2 cellular contexts compared by ENCODE assay signal in the genomic region with DNA sequence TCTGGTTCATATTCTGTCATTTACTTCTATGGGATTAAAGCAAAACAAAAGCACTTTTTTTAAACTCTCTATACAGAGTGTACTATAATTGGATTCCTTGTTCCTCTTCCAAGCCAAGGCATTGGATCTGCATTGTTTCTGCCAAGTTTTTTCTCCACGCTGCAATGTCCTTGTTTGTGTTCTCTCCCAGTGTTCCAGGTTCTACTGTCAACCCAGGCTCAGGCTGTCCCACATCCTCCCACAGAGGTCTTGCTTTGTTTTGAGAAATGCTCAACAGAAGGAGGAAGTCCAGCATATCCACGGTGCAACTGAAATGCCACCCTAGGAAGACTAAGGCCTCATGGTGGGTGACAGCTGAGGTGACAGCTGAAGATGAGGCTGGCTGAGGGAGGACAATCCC.
TF ChIP-seq lines count a peak whose summit lies in the region.

No MANE protein-coding gene starts in this region.

TF ChIP-seq in liver, 16 proteins besides CTCF, POLR2A, EP300 and RAD21 (continued from another document):
- TF ChIP-seq YY1 (IDR thresholded peaks at IDR 0.05) = peak; percentile 43
- TF ChIP-seq HNF4A (conservative IDR thresholded peaks at IDR 0.05) = peak; percentile 52 to 58

TF ChIP-seq in HepG2, 621 proteins besides CTCF, POLR2A, EP300 and RAD21 (continued from another document):
- TF ChIP-seq, protein P1, sequence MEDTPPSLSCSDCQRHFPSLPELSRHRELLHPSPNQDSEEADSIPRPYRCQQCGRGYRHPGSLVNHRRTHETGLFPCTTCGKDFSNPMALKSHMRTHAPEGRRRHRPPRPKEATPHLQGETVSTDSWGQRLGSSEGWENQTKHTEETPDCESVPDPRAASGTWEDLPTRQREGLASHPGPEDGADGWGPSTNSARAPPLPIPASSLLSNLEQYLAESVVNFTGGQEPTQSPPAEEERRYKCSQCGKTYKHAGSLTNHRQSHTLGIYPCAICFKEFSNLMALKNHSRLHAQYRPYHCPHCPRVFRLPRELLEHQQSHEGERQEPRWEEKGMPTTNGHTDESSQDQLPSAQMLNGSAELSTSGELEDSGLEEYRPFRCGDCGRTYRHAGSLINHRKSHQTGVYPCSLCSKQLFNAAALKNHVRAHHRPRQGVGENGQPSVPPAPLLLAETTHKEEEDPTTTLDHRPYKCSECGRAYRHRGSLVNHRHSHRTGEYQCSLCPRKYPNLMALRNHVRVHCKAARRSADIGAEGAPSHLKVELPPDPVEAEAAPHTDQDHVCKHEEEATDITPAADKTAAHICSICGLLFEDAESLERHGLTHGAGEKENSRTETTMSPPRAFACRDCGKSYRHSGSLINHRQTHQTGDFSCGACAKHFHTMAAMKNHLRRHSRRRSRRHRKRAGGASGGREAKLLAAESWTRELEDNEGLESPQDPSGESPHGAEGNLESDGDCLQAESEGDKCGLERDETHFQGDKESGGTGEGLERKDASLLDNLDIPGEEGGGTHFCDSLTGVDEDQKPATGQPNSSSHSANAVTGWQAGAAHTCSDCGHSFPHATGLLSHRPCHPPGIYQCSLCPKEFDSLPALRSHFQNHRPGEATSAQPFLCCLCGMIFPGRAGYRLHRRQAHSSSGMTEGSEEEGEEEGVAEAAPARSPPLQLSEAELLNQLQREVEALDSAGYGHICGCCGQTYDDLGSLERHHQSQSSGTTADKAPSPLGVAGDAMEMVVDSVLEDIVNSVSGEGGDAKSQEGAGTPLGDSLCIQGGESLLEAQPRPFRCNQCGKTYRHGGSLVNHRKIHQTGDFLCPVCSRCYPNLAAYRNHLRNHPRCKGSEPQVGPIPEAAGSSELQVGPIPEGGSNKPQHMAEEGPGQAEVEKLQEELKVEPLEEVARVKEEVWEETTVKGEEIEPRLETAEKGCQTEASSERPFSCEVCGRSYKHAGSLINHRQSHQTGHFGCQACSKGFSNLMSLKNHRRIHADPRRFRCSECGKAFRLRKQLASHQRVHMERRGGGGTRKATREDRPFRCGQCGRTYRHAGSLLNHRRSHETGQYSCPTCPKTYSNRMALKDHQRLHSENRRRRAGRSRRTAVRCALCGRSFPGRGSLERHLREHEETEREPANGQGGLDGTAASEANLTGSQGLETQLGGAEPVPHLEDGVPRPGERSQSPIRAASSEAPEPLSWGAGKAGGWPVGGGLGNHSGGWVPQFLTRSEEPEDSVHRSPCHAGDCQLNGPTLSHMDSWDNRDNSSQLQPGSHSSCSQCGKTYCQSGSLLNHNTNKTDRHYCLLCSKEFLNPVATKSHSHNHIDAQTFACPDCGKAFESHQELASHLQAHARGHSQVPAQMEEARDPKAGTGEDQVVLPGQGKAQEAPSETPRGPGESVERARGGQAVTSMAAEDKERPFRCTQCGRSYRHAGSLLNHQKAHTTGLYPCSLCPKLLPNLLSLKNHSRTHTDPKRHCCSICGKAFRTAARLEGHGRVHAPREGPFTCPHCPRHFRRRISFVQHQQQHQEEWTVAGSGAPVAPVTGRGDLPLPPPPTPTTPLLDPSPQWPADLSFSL (CRISPR knock-in tag; IDR thresholded peaks at IDR 0.05) = no peak
- TF ChIP-seq, protein P2, sequence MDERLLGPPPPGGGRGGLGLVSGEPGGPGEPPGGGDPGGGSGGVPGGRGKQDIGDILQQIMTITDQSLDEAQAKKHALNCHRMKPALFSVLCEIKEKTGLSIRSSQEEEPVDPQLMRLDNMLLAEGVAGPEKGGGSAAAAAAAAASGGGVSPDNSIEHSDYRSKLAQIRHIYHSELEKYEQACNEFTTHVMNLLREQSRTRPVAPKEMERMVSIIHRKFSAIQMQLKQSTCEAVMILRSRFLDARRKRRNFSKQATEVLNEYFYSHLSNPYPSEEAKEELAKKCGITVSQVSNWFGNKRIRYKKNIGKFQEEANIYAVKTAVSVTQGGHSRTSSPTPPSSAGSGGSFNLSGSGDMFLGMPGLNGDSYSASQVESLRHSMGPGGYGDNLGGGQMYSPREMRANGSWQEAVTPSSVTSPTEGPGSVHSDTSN (CRISPR knock-in tag; IDR thresholded peaks at IDR 0.05) = no peak
- no peak for TF ChIP-seq HDAC1 (CRISPR knock-in tag; IDR thresholded peaks at IDR 0.05)
- no peak for TF ChIP-seq ZNF747 (CRISPR knock-in tag; IDR thresholded peaks at IDR 0.05; ENCODE audit: borderline replicate concordance)
- TF ChIP-seq RARA (CRISPR knock-in tag; IDR thresholded peaks at IDR 0.05) = no peak
- TF ChIP-seq ZNF772 (CRISPR knock-in tag; IDR thresholded peaks at IDR 0.05) = no peak
TF ChIP-seq in HepG2: peak in this region for 0.
